23 cellular contexts compared by ENCODE assay signal in genomic region chr11:95911369-95911759, GRCh38.
"Had no signal": no experiment of that assay in that cellular context is flagged by ENCODE, and none has a peak within 500 bp of the region (broad histone marks: within the 10 kb centered on the region; RNA-seq: fewer than 3 reads in every experiment).

No MANE protein-coding gene starts in this region.

- H3K4me1 ChIP-seq: left lung had no signal

- H3K27ac ChIP-seq: esophagus muscularis mucosa, foreskin keratinocyte, gastroesophageal sphincter, left lung, lower lobe of right lung, psoas muscle, sigmoid colon, spleen, suprapubic skin, thyroid gland had no signal

- ATAC-seq: foreskin keratinocyte; gastroesophageal sphincter; left lung; lower lobe of right lung; mucosa of descending colon; natural killer cell treated with Interleukin-12 subunit alpha and Interleukin-12 subunit beta and Interleukin-15 and Interleukin-18, amount 100 ng/mL, for 72 hours; psoas muscle; right cardiac atrium; stimulated activated memory B cell treated with anti-CD40 and anti-IgM and Interleukin-4, amounts not matched to agents 10 μg/mL and 1 μg/mL and 100 μg/mL, for 72 hours had no signal

- H3K4me3 ChIP-seq: esophagus muscularis mucosa, gastroesophageal sphincter, left lung, lower lobe of right lung, mucosa of descending colon, psoas muscle, sigmoid colon, spleen, suprapubic skin, thyroid gland had no signal

- H3K36me3 Mint-ChIP-seq: natural killer cell treated with Interleukin-12 subunit alpha and Interleukin-12 subunit beta and Interleukin-15 and Interleukin-18, amount 100 ng/mL, for 72 hours had no signal

- H3K9me3 Mint-ChIP-seq: endodermal cell; memory B cell; naive B cell; natural killer cell treated with Interleukin-12 subunit alpha and Interleukin-12 subunit beta and Interleukin-15 and Interleukin-18, amount 100 ng/mL, for 72 hours; stimulated activated memory B cell treated with anti-CD40 and anti-IgM and Interleukin-4, amounts not matched to agents 10 μg/mL and 1 μg/mL and 100 μg/mL, for 72 hours; stimulated activated naive CD8-positive, alpha-beta T cell treated with anti-CD3 and anti-CD28 coated beads, Interleukin-15, Interleukin-2, amounts not matched to agents 100 ng/mL and 50 ng/mL, for 24 hours; type B pancreatic cell had no signal

- H3K4me3 Mint-ChIP-seq: endodermal cell; memory B cell; naive B cell; natural killer cell treated with Interleukin-12 subunit alpha and Interleukin-12 subunit beta and Interleukin-15 and Interleukin-18, amount 100 ng/mL, for 72 hours; stimulated activated memory B cell treated with anti-CD40 and anti-IgM and Interleukin-4, amounts not matched to agents 10 μg/mL and 1 μg/mL and 100 μg/mL, for 72 hours; stimulated activated naive CD8-positive, alpha-beta T cell treated with anti-CD3 and anti-CD28 coated beads, Interleukin-15, Interleukin-2, amounts not matched to agents 100 ng/mL and 50 ng/mL, for 24 hours; type B pancreatic cell had no signal

- DNase-seq: cerebellar nuclear complex; effector CD8-positive, alpha-beta T cell; endodermal cell; foreskin keratinocyte; left lung; lower lobe of right lung; mucosa of descending colon; naive B cell; posterior cingulate gyrus; psoas muscle; right cardiac atrium; sigmoid colon; spleen; stimulated activated CD4-positive, alpha-beta T cell treated with anti-CD3 and anti-CD28 coated beads, Interleukin-4, amount 100 ng/mL, for 4 hours; thyroid gland had no signal

- H3K36me3 ChIP-seq: esophagus muscularis mucosa, gastroesophageal sphincter, left lung, lower lobe of right lung, sigmoid colon, spleen, suprapubic skin, thyroid gland had no signal

- H3K9me3 ChIP-seq: esophagus muscularis mucosa, gastroesophageal sphincter, left lung, lower lobe of right lung, mucosa of descending colon, psoas muscle, sigmoid colon, spleen, suprapubic skin, thyroid gland had no signal

- H3K27ac Mint-ChIP-seq: endodermal cell; memory B cell; naive B cell; natural killer cell treated with Interleukin-12 subunit alpha and Interleukin-12 subunit beta and Interleukin-15 and Interleukin-18, amount 100 ng/mL, for 72 hours; stimulated activated memory B cell treated with anti-CD40 and anti-IgM and Interleukin-4, amounts not matched to agents 10 μg/mL and 1 μg/mL and 100 μg/mL, for 72 hours; stimulated activated naive CD8-positive, alpha-beta T cell treated with anti-CD3 and anti-CD28 coated beads, Interleukin-15, Interleukin-2, amounts not matched to agents 100 ng/mL and 50 ng/mL, for 24 hours; type B pancreatic cell had no signal

- H3K27me3 Mint-ChIP-seq: memory B cell; naive B cell; natural killer cell treated with Interleukin-12 subunit alpha and Interleukin-12 subunit beta and Interleukin-15 and Interleukin-18, amount 100 ng/mL, for 72 hours; stimulated activated memory B cell treated with anti-CD40 and anti-IgM and Interleukin-4, amounts not matched to agents 10 μg/mL and 1 μg/mL and 100 μg/mL, for 72 hours; stimulated activated naive CD8-positive, alpha-beta T cell treated with anti-CD3 and anti-CD28 coated beads, Interleukin-15, Interleukin-2, amounts not matched to agents 100 ng/mL and 50 ng/mL, for 24 hours; type B pancreatic cell had no signal

- H3K27me3 ChIP-seq: esophagus muscularis mucosa, foreskin keratinocyte, gastroesophageal sphincter, left lung, sigmoid colon, spleen, suprapubic skin, thyroid gland had no signal
